10 cellular contexts compared by ENCODE assay signal in the genomic region with DNA sequence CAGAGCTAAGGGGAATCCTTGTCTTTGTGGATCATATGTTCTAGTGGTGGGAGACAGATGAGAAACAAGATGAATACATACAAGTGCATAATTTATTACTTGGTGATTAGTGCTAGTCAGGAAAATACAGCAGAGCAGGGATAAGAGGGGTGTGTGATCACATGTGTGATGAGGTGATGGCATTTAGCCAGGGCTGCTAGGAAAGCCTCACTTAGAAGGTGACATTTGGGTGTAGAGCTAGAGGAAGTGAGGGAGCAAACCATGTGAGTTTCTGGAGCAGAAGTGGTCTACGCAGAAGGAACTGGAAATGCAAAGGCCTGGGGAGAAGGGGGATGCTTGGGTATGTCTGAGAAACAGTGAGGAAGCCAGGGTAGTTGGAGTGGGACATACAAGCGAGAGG.
"Had no signal": no experiment of that assay in that cellular context is flagged by ENCODE, and none has a peak within 500 bp of the region (broad histone marks: within the 10 kb centered on the region; RNA-seq: fewer than 3 reads in every experiment).

No MANE protein-coding gene starts in this region.

- ATAC-seq: gastrocnemius medialis had no signal

- H3K27ac ChIP-seq: coronary artery, gastrocnemius medialis, ovary had no signal

- DNase-seq: activated CD4-positive, alpha-beta memory T cell treated with anti-CD3 and anti-CD28 coated beads for 36 hours; activated naive CD8-positive, alpha-beta T cell treated with anti-CD3 and anti-CD28 coated beads, Interleukin-2, amount 10 ng/mL, durations not matched to agents 7 days and 5 days; activated T-cell treated with anti-CD3 and anti-CD28 coated beads, Interleukin-2, amount 50 U/mL, for 48 hours; effector CD8-positive, alpha-beta T cell; gastrocnemius medialis; kidney; mesendoderm; stimulated activated CD4-positive, alpha-beta T cell treated with anti-CD3 and anti-CD28 coated beads, Interleukin-2, amount 100 ng/mL, for 48 hours had no signal
